ENCODE assay signal across 8 cellular contexts in genomic region chr4:51895816-51896408, GRCh38. TPM values are rescaled to one million over a fixed set of nuclear protein-coding genes. Genes with fewer than 3 reads are reported as not detected.
A peak's percentile ranks its signal among the peaks of the same experiment; 100 is the strongest.
DNase-seq lines count a peak whose midpoint lies in the region; ATAC-seq and TF ChIP-seq lines count a peak whose summit lies in the region.

No MANE protein-coding gene starts in this region.

- H3K4me1 ChIP-seq in KMS-11 (ENCODE audit: low read depth, poor library complexity, severe bottlenecking) (peaks cover 27% of the 10 kb centered on the region), SJSA1 (replicated peaks) (peaks cover 15% of the 10 kb centered on the region), heart right ventricle (peaks cover 0 to 25% (median 3%) of the 10 kb centered on the region in 9 donors)

- H3K36me3 ChIP-seq in GM06990 (ENCODE audit: control insufficient read depth, insufficient read depth, low read length): peaks cover 4% of the 10 kb centered on the region
- no peaks in the 10 kb centered on the region for H3K36me3 ChIP-seq in KMS-11 (ENCODE audit: insufficient read depth)
- H3K36me3 ChIP-seq in SJSA1: peaks cover 41% of the 10 kb centered on the region
- H3K36me3 ChIP-seq in heart right ventricle: peaks cover 0 to 70% (median 13%) of the 10 kb centered on the region in 9 donors

- H3K9me3 ChIP-seq in SJSA1 (replicated peaks) (no peaks in the 10 kb centered on the region), heart right ventricle (no peaks in the 10 kb centered on the region)

- peak overlapping the region; percentile 32; the same call in 1 of the 2 replicates for H2AFZ ChIP-seq in KMS-11 (ENCODE audit: low read depth)

- H3K4me2 ChIP-seq in KMS-11: peak overlapping the region; percentile 10; the same call in 1 of the 2 replicates

- H3K9ac ChIP-seq in KMS-11: peak overlapping the region; percentile 38; the same call in 1 of the 2 replicates

- H3K27me3 ChIP-seq in GM06990 (replicated peaks; ENCODE audit: control insufficient read depth, insufficient read depth, low read length): no peaks in the 10 kb centered on the region
- no peaks in the 10 kb centered on the region for H3K27me3 ChIP-seq in KMS-11 (ENCODE audit: insufficient read depth, low read depth)
- H3K27me3 ChIP-seq in SJSA1 (replicated peaks): no peaks in the 10 kb centered on the region
- no peaks in the 10 kb centered on the region for H3K27me3 ChIP-seq in heart right ventricle

- no peaks in the 10 kb centered on the region for H3K79me2 ChIP-seq in KMS-11 (ENCODE audit: insufficient read depth, low read depth)

- H3K9me3 Mint-ChIP-seq in activated naive CD4-positive, alpha-beta T cell treated with anti-CD3 and anti-CD28 coated beads, Interleukin-2, amount 50 U/mL, for 72 hours: no peaks in the 10 kb centered on the region

- 31 to 35% methylated on average over 2 of the region's 2 CpGs for WGBS in heart right ventricle, 2 donors

- no peak overlapping the region for H3K4me3 ChIP-seq in GM06990 (replicated peaks; ENCODE audit: low read depth, low read length)
- H3K4me3 ChIP-seq in KMS-11 (IDR thresholded peaks at IDR 0.05; ENCODE audit: insufficient read depth, low read depth, low read length): no peak overlapping the region
- H3K4me3 ChIP-seq in SJSA1: no peak overlapping the region
- H3K4me3 ChIP-seq in heart right ventricle: no peak overlapping the region

- H3K36me3 Mint-ChIP-seq in activated naive CD4-positive, alpha-beta T cell treated with anti-CD3 and anti-CD28 coated beads, Interleukin-2, amount 50 U/mL, for 72 hours: peaks cover 2 to 10% of the 10 kb centered on the region in 2 donors

- no peaks in the 10 kb centered on the region for H4K20me1 ChIP-seq in KMS-11 (ENCODE audit: insufficient read depth)

- H3K27ac ChIP-seq in KMS-11 (peak overlapping the region; percentile 70), SJSA1 (peak overlapping the region; percentile 63), heart right ventricle (peak overlapping the region in 4 of 10 donors; percentile 5 to 38 (median 30))

- DNase-seq in GM06990 (ENCODE audit: extremely low read depth, insufficient read length): peak; percentile 22
- DNase-seq in H4 (ENCODE audit: low spot score): peak; percentile 84
- DNase-seq in SJSA1 (ENCODE audit: low read depth in 1 of 2, low spot score in 2 of 2): peak; percentile 67 to 68
- DNase-seq in activated naive CD4-positive, alpha-beta T cell treated with anti-CD3 and anti-CD28 coated beads, Interleukin-2, amount 50 U/mL, for 72 hours (ENCODE audit: low spot score in 2 of 2): peak in 1 of 2 donors; percentile 31
- DNase-seq in heart right ventricle: peak in 1 of 2 donors; percentile 70
- peak; percentile 58 for DNase-seq in renal cortical epithelial cell (ENCODE audit: low read depth)
- DNase-seq in NCI-H226: no peak

- H3K27ac Mint-ChIP-seq in activated naive CD4-positive, alpha-beta T cell treated with anti-CD3 and anti-CD28 coated beads, Interleukin-2, amount 50 U/mL, for 72 hours: peak overlapping the region in 1 of 2 donors; percentile 77

- intact Hi-C loops in heart right ventricle (cut with DNase I): loop anchor here in 8 of 10 donors (5.0 to 10.0 kb wide), 5 partner anchors 54 to 141 kb away; partner anchors contain the start of genes DCUN1D4 (in 1 of the 8), LRRC66 (in 1 of the 8) and SGCB (in 1 of the 8)

- TF ChIP-seq CTCF in GM06990 (IDR thresholded peaks at IDR 0.05; ENCODE audit: insufficient read depth, low read length, poor library complexity, severe bottlenecking): peak; percentile 90
- peak; percentile 90 for TF ChIP-seq CTCF in KMS-11 (conservative IDR thresholded peaks at IDR 0.05; ENCODE audit: low read depth, low read length)
- TF ChIP-seq CTCF in heart right ventricle (IDR thresholded peaks at IDR 0.05): peak; percentile 65 to 90 (median 81)

- ATAC-seq in activated naive CD4-positive, alpha-beta T cell treated with anti-CD3 and anti-CD28 coated beads, Interleukin-2, amount 50 U/mL, for 72 hours: peak; percentile 97 to 99
- ATAC-seq in heart right ventricle: peak; percentile 89 to 98 (median 94)

RNA-seq across cellular contexts. Expression of gene DCUN1D4, which starts 53.0 kb away (rescaled TPM):
- total RNA-seq in H4 (2014; rRNA removed; shearing (Covaris generic)): 34.8 and 38.8 TPM in 2 replicates
- total RNA-seq in SJSA1 (2014; rRNA removed; shearing (Covaris generic)): 30.4 and 65.2 TPM in 2 replicates
- 10 to 100 TPM; 46.9 to 48.7 TPM for total RNA-seq in activated naive CD4-positive, alpha-beta T cell treated with anti-CD3 and anti-CD28 coated beads, Interleukin-2, amount 50 U/mL, for 72 hours
- total RNA-seq in heart right ventricle: 10 to 100 TPM; 30.6 to 48.7 (median 37.6) TPM
- polyA plus RNA-seq in heart right ventricle: 10 to 100 TPM; 11.0 to 21.1 TPM
- total RNA-seq in renal cortical epithelial cell: 48.3 and 81.4 TPM in 2 replicates
